Comparison of ENCODE assay signal across 8 cellular contexts in the genomic region with DNA sequence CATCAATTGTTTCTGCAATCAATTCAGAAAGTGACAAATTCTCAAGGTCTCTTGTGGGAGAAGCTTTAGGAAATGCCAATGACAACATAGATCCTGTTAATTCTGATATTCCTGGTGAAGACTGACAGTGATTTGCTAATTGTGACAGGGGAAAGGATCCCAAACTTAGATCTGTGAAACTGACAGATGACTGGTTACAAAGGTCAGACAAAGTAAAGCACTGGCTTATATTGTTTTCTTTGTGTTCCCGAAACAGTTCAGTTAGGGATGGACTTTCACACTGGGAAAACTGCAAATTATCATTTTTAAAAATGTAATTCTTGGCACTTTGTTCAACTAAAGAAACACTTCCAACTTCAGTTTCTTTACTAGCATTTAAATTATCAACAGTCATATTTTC. TPM values are rescaled to one million over a fixed set of nuclear protein-coding genes. Genes with fewer than 3 reads are reported as not detected.
"Had no signal": no experiment of that assay in that cellular context is flagged by ENCODE, and none has a peak within 500 bp of the region (broad histone marks: within the 10 kb centered on the region; RNA-seq: fewer than 3 reads in every experiment).

No MANE protein-coding gene starts in this region.

- H2AFZ ChIP-seq: GM23338 had no signal

- H3K27ac ChIP-seq: HL-60 had no signal

- H3K9me3 ChIP-seq: HAP-1 had no signal

- DNase-seq: H7, IMR-90, KG1 had no signal

- ATAC-seq: GM23338, HCT116, K562 had no signal

- H3K4me3 ChIP-seq: GM23338, HAP-1, K562 had no signal

- H3K36me3 ChIP-seq: HAP-1 had no signal

- H3K4me2 ChIP-seq: GM23338 had no signal

RNA-seq across cellular contexts. Expression of a gene that starts 30.1 kb away (rescaled TPM):
- total RNA-seq: IMR-90 had no signal
